In the genomic region with DNA sequence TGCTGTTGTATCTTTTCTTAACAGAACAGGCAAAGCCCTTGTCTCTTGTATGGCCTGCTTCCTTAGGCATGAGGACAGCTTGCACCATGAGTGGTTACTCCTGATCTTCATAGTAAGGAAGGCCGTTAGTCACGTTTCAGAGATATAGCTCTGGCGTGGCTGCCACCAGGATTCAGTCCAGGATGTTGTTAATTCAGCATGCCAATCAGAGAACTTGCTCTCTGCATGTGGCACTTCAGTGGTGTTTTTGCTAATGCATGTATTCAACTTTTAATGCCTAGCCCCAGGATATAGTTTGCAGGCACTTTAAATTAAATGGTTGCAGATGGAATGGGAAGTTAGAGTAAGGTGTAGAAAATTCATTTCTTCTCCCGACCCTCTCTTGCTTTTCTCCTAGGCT, we compare ENCODE assay signal across 33 cellular contexts.
"Had no signal": no experiment of that assay in that cellular context is flagged by ENCODE, and none has a peak within 500 bp of the region (broad histone marks: within the 10 kb centered on the region; RNA-seq: fewer than 3 reads in every experiment).

No MANE protein-coding gene starts in this region.

- H3K27me3 Mint-ChIP-seq: activated naive CD8-positive, alpha-beta T cell; activated naive CD8-positive, alpha-beta T cell treated with anti-CD3 and anti-CD28 coated beads, Interleukin-2, amount 50 U/mL, for 24 hours; activated T-cell treated with anti-CD3 and anti-CD28 coated beads, Interleukin-2, amount 50 U/mL, for 24 hours; brain had no signal

- H3K4me1 ChIP-seq: Peyer's patch, SJCRH30 had no signal

- ATAC-seq: activated CD8-positive, alpha-beta T cell treated with anti-CD3 and anti-CD28 coated beads, Interleukin-2, amount 10 ng/mL, durations not matched to agents 7 days and 5 days; activated naive CD8-positive, alpha-beta T cell treated with anti-CD3 and anti-CD28 coated beads, Interleukin-2, amount 50 U/mL, for 24 hours; PC-3 had no signal

- H3K4me1 Mint-ChIP-seq: brain had no signal

- H3K4me3 Mint-ChIP-seq: activated CD8-positive, alpha-beta T cell treated with anti-CD3 and anti-CD28 coated beads, Interleukin-2, amount 10 ng/mL, durations not matched to agents 7 days and 5 days; activated naive CD8-positive, alpha-beta T cell; activated naive CD8-positive, alpha-beta T cell treated with anti-CD3 and anti-CD28 coated beads, Interleukin-2, amount 50 U/mL, for 24 hours; activated T-cell treated with anti-CD3 and anti-CD28 coated beads, Interleukin-2, amount 50 U/mL, for 24 hours; brain; T-helper 1 cell treated with Interleukin-12 subunit alpha and Interleukin-12 subunit beta and Interleukin-4 antibody, amounts not matched to agents 30 μg/mL and 1 μg/mL, for 36 hours; T-helper 2 cell treated with Interferon-gamma antibody and Interleukin-4, amounts not matched to agents 5 μg/mL and 100 μg/mL, for 36 hours had no signal

- H3K9me3 Mint-ChIP-seq: activated naive CD8-positive, alpha-beta T cell treated with anti-CD3 and anti-CD28 coated beads, Interleukin-2, amount 50 U/mL, for 24 hours; activated T-cell treated with anti-CD3 and anti-CD28 coated beads, Interleukin-2, amount 50 U/mL, for 24 hours; activated T-helper 2 cell treated with anti-CD3 and anti-CD28 coated beads, Interferon-gamma antibody, Interleukin-2, Interleukin-4, amounts not matched to agents 10 μg/mL and 5 μg/mL and 100 μg/mL, durations not matched to agents 14 hours and 24 hours and 36 hours; T-helper 1 cell treated with Interleukin-12 subunit alpha and Interleukin-12 subunit beta and Interleukin-4 antibody, amounts not matched to agents 30 μg/mL and 1 μg/mL, for 36 hours; T-helper 2 cell treated with Interferon-gamma antibody and Interleukin-4, amounts not matched to agents 5 μg/mL and 100 μg/mL, for 36 hours had no signal

- H3K4me3 ChIP-seq: Peyer's patch, SJCRH30 had no signal

- H3K27me3 ChIP-seq: Peyer's patch, SJCRH30 had no signal

- H3K9me3 ChIP-seq: Peyer's patch, SJCRH30, SK-N-SH had no signal

- H3K27ac Mint-ChIP-seq: activated CD8-positive, alpha-beta T cell treated with anti-CD3 and anti-CD28 coated beads, Interleukin-2, amount 10 ng/mL, durations not matched to agents 7 days and 5 days; activated naive CD8-positive, alpha-beta T cell; activated naive CD8-positive, alpha-beta T cell treated with anti-CD3 and anti-CD28 coated beads, Interleukin-2, amount 50 U/mL, for 24 hours; activated T-cell treated with anti-CD3 and anti-CD28 coated beads, Interleukin-2, amount 50 U/mL, for 24 hours; activated T-helper 2 cell treated with anti-CD3 and anti-CD28 coated beads, Interferon-gamma antibody, Interleukin-2, Interleukin-4, amounts not matched to agents 10 μg/mL and 5 μg/mL and 100 μg/mL, durations not matched to agents 14 hours and 24 hours and 36 hours; brain; T-helper 1 cell treated with Interleukin-12 subunit alpha and Interleukin-12 subunit beta and Interleukin-4 antibody, amounts not matched to agents 30 μg/mL and 1 μg/mL, for 36 hours; T-helper 2 cell treated with Interferon-gamma antibody and Interleukin-4, amounts not matched to agents 5 μg/mL and 100 μg/mL, for 36 hours had no signal

- DNase-seq: activated CD4-positive, alpha-beta T cell treated with anti-CD3 and anti-CD28 coated beads for 1 hour; activated CD4-positive, alpha-beta T cell treated with anti-CD3 and anti-CD28 coated beads for 48 hours; activated CD4-positive, alpha-beta T cell treated with anti-CD3 and anti-CD28 coated beads, Interleukin-2, amount 50 U/mL, for 4 hours; activated CD4-positive, CD25-positive, alpha-beta regulatory T cell; activated CD8-positive, alpha-beta T cell treated with anti-CD3 and anti-CD28 coated beads, Interleukin-2, amount 10 ng/mL, durations not matched to agents 7 days and 5 days; activated gamma-delta T cell; activated naive CD4-positive, alpha-beta T cell treated with Interleukin-2 at 50 U/mL for 16 hours; activated naive CD8-positive, alpha-beta T cell treated with anti-CD3 and anti-CD28 coated beads, Interleukin-2, amount 50 U/mL, for 24 hours; activated T-cell treated with anti-CD3 and anti-CD28 coated beads, Interleukin-2, amount 50 U/mL, for 24 hours; anterior cingulate cortex; central memory CD4-positive, alpha-beta T cell; MM.1S; MV-4-11; NCI-H1092; NCI-H1436 treated with DMSO at 0.1 percent for 48 hours; NCI-H1694 treated with DMSO at 0.1 percent for 48 hours; NCI-H2029; NCI-H345; NCI-H524 treated with DMSO at 0.1 percent for 48 hours; NK-92 treated with Interleukin-12 subunit alpha and Interleukin-12 subunit beta, amount 100 ng/mL, for 24 hours; PC-3; Peyer's patch; RPMI8226; SHP77; SJCRH30; SK-N-SH had no signal

- H3K36me3 Mint-ChIP-seq: activated naive CD8-positive, alpha-beta T cell had no signal

- H3K27ac ChIP-seq: KMS-11, Peyer's patch, SJCRH30, VCaP had no signal
